8 cellular contexts compared by ENCODE assay signal in the genomic region with DNA sequence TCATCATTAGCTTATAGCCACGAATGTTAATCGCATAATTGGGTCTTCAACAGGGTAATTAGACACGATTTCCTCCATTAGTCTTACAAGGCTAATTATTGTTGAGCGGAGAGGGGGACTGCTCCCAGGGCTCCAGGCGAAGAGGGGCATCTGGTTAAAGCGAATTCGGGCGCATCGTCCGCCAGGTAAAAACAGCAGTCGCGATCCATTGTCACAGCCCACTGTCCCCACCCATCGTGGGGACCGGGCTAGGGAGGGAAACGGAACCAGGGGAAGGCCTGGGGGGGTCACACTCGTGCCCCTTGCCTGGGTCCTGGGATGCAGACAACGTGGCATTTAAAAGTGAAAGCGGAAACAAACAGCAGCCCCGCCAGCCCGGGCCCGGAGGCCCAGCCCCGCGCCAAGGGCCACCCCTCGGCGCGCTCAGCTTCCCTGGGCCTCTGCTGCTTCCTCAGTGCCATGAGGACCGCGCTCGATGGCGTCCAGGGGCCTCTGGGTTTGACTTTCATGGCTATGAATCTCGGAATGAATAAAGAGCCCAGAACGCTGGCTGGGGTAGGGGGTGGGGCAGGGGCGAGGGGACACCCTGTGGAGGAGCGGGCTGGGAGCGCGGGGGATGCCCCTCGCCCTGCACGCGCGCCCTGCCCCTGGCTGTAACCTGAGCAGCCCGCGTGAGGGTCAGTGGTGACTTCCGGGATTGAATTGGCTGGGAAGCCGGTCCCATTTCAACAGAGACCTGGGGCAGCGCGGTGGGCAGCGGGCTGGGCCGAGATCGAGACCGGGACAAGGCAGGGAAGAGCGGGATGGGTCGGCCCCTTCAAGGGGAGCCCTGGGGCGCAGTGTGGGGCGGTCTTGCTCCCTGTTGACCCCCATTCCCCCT.
A peak's percentile ranks its signal among the peaks of the same experiment; 100 is the strongest.
DNase-seq lines count a peak whose midpoint lies in the region; ATAC-seq and TF ChIP-seq lines count a peak whose summit lies in the region.

No MANE protein-coding gene starts in this region.

- H2AFZ ChIP-seq in ACC112 (ENCODE audit: low read length, unreplicated experiment): peak overlapping the region; percentile 94

- no peak for TF ChIP-seq CTCF in astrocyte of the spinal cord (IDR thresholded peaks at IDR 0.05; ENCODE audit: low read depth, low read length)
- no peak for TF ChIP-seq CTCF in sigmoid colon (IDR thresholded peaks at IDR 0.05)

- WGBS in iPS DF 6.9 (ENCODE audit: insufficient coverage, insufficient read length): no CpG with 5 or more reads among the region's 54 CpGs
- 7 to 16% methylated on average over 54 of the region's 54 CpGs for WGBS in sigmoid colon, 2 donors

- H3K79me2 ChIP-seq in ACC112 (ENCODE audit: control insufficient read depth, insufficient read depth, low read length, unreplicated experiment): peaks cover 18% of the 10 kb centered on the region

- DNase-seq in HS-5 (ENCODE audit: low read depth) (peak; percentile 9), T-helper 2 cell (peak; percentile 27 to 83 (median 34)), astrocyte of the spinal cord (ENCODE audit: low read depth, low spot score) (peak; percentile 58), iPS DF 6.9 (ENCODE audit: low read depth, low spot score) (peak; percentile 25), sigmoid colon (peak; percentile 76)

- TF ChIP-seq EP300 in sigmoid colon (IDR thresholded peaks at IDR 0.05): no peak

- H3K27ac ChIP-seq in ACC112 (ENCODE audit: low read depth, low read length) (peak overlapping the region; percentile 84), iPS DF 6.9 (ENCODE audit: low read length) (no peak overlapping the region), sigmoid colon (peak overlapping the region; percentile 76 to 87 (median 86))

- H3K9me3 ChIP-seq in iPS DF 6.9 (ENCODE audit: control insufficient read depth, insufficient read depth, low read length): no peaks in the 10 kb centered on the region
- H3K9me3 ChIP-seq in sigmoid colon: no peaks in the 10 kb centered on the region

- intact Hi-C loops in sigmoid colon (cut with DNase I): loop anchor here (2.0 to 5.0 kb wide), 2 partner anchors 31 to 98 kb away; a partner anchor contains a TSS

- TF ChIP-seq POLR2A in sigmoid colon (IDR thresholded peaks at IDR 0.05): no peak

- peaks cover 5% of the 10 kb centered on the region for H3K4me1 ChIP-seq in ACC112 (ENCODE audit: control insufficient read depth, insufficient read depth, low read length, unreplicated experiment)
- peaks cover 3% of the 10 kb centered on the region; the same call in 1 of the 2 replicates for H3K4me1 ChIP-seq in iPS DF 6.9 (ENCODE audit: control insufficient read depth, insufficient read depth, low read length)
- H3K4me1 ChIP-seq in sigmoid colon: peaks cover 0 to 21% (median 18%) of the 10 kb centered on the region in 4 donors

- in situ Hi-C loops in astrocyte of the spinal cord (cut with HindIII; ENCODE audit: low sequenced_read_pairs): no loop called here

- ATAC-seq in GM18511 (IDR thresholded peaks at IDR 0.05; ENCODE audit: unreplicated experiment): peak; percentile 70
- no peak for ATAC-seq in HG03045 (IDR thresholded peaks at IDR 0.05; ENCODE audit: unreplicated experiment)

- H3K27me3 ChIP-seq in ACC112 (ENCODE audit: insufficient read depth, low read length) (no peaks in the 10 kb centered on the region), iPS DF 6.9 (ENCODE audit: control insufficient read depth, insufficient read depth, low read length) (no peaks in the 10 kb centered on the region), sigmoid colon (no peaks in the 10 kb centered on the region)

- H3K36me3 ChIP-seq in ACC112 (ENCODE audit: insufficient read depth, low read length): 0 out of 2 replicates have a peak, but pooled peaks cover 4% of the 10 kb centered on the region
- no peaks in the 10 kb centered on the region for H3K36me3 ChIP-seq in iPS DF 6.9 (ENCODE audit: control insufficient read depth, insufficient read depth, low read length)
- no peaks in the 10 kb centered on the region for H3K36me3 ChIP-seq in sigmoid colon

- H3K4me3 ChIP-seq in ACC112 (ENCODE audit: low read depth, low read length) (peak overlapping the region; percentile 96), astrocyte of the spinal cord (ENCODE audit: low read depth, low read length) (peak overlapping the region; percentile 68), iPS DF 6.9 (ENCODE audit: low read length) (peak overlapping the region; percentile 59; the same call in 1 of the 2 replicates), sigmoid colon (peak overlapping the region; percentile 56 to 84 (median 69))

Comparison
In these comparisons a context has a peak if more than half of its experiments do, and no peak if none do; other contexts are left out.
1. DNase-seq: peak in every context shown above with its lines; median percentile 76 in sigmoid colon; 58 in astrocyte of the spinal cord; 34 in T-helper 2 cell; 25 in iPS DF 6.9; 9 in HS-5.